ENCODE assay signal across 8 cellular contexts in the genomic region with DNA sequence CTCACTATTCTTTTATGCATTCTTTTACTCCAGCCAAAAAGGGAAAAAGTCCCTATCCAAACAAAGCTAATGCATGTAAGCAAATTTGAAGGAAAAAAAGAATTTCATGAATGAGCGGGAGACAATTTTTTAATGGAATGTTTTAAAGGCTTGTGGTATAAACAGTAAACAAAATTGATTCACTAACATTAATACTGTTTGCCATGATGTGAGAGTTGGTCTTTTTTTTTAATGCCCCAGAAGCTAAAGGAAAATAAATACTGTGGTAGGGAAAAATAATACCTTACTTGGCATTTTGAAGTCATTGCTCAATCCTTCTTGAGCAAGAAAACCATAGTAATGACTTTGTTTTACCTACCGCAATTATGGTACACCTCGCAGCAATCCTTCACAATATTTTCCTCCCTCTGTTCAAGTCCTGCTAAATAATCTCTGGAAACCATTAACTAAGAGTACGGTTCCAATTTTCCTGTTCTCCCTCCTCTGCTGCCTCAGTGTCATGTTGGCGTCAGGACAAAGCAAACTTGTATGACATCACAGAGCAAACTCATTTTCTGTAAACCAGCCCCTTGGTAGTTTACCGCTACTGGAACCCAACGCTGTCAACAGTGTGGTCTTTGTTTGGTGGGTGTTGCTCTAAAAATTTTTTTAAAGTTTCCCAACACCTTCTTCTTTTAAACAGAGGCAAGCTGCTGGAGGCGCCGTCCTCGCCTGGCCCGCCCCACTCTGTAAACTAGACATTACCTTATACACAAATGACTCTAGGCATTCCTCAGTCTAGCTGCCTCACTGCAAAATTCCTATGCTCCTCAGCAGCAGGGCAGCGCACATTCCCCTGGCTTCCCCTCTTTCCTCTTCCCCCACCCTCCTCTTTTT.
DNase-seq lines count a peak whose midpoint lies in the region; ATAC-seq and TF ChIP-seq lines count a peak whose summit lies in the region.

No MANE protein-coding gene starts in this region.

- CTCF ChIA-PET in activated CD8-positive, alpha-beta T cell treated with anti-CD3 and anti-CD28 coated beads, Interleukin-2, amount 10 ng/mL, durations not matched to agents 7 days and 5 days (lab: Charles Lee): interaction anchor here (0.8 to 4.0 kb wide), 30 partner anchors 11 to 846 kb away, joined by 3 to 34 read pairs (median 5); no protein-coding TSS in a partner anchor

- H3K4me1 Mint-ChIP-seq in activated CD8-positive, alpha-beta T cell treated with anti-CD3 and anti-CD28 coated beads, Interleukin-2, amount 10 ng/mL, durations not matched to agents 7 days and 5 days (ENCODE audit: low read depth): peaks cover 21% of the 10 kb centered on the region
- peaks cover 31% of the 10 kb centered on the region for H3K4me1 Mint-ChIP-seq in activated T-helper 2 cell treated with anti-CD3 and anti-CD28 coated beads, Interferon-gamma antibody, Interleukin-2, Interleukin-4, amounts not matched to agents 10 μg/mL and 5 μg/mL and 100 μg/mL, durations not matched to agents 14 hours and 24 hours and 36 hours (ENCODE audit: low read depth)

- H3K36me3 Mint-ChIP-seq in activated CD8-positive, alpha-beta T cell treated with anti-CD3 and anti-CD28 coated beads, Interleukin-2, amount 10 ng/mL, durations not matched to agents 7 days and 5 days (ENCODE audit: low read depth): peaks cover 25% of the 10 kb centered on the region
- peaks cover 35% of the 10 kb centered on the region for H3K36me3 Mint-ChIP-seq in activated T-helper 2 cell treated with anti-CD3 and anti-CD28 coated beads, Interferon-gamma antibody, Interleukin-2, Interleukin-4, amounts not matched to agents 10 μg/mL and 5 μg/mL and 100 μg/mL, durations not matched to agents 14 hours and 24 hours and 36 hours (ENCODE audit: low read depth)

- no peak overlapping the region for H3K27ac Mint-ChIP-seq in activated CD8-positive, alpha-beta T cell treated with anti-CD3 and anti-CD28 coated beads, Interleukin-2, amount 10 ng/mL, durations not matched to agents 7 days and 5 days
- H3K27ac Mint-ChIP-seq in activated T-helper 2 cell treated with anti-CD3 and anti-CD28 coated beads, Interferon-gamma antibody, Interleukin-2, Interleukin-4, amounts not matched to agents 10 μg/mL and 5 μg/mL and 100 μg/mL, durations not matched to agents 14 hours and 24 hours and 36 hours: no peak overlapping the region

- H3K4me3 Mint-ChIP-seq in activated CD8-positive, alpha-beta T cell treated with anti-CD3 and anti-CD28 coated beads, Interleukin-2, amount 10 ng/mL, durations not matched to agents 7 days and 5 days: no peak overlapping the region
- H3K4me3 Mint-ChIP-seq in activated T-helper 2 cell treated with anti-CD3 and anti-CD28 coated beads, Interferon-gamma antibody, Interleukin-2, Interleukin-4, amounts not matched to agents 10 μg/mL and 5 μg/mL and 100 μg/mL, durations not matched to agents 14 hours and 24 hours and 36 hours (ENCODE audit: low read depth): no peak overlapping the region

- no peaks in the 10 kb centered on the region for H3K27me3 Mint-ChIP-seq in activated CD8-positive, alpha-beta T cell treated with anti-CD3 and anti-CD28 coated beads, Interleukin-2, amount 10 ng/mL, durations not matched to agents 7 days and 5 days (ENCODE audit: low read depth)
- H3K27me3 Mint-ChIP-seq in activated T-helper 2 cell treated with anti-CD3 and anti-CD28 coated beads, Interferon-gamma antibody, Interleukin-2, Interleukin-4, amounts not matched to agents 10 μg/mL and 5 μg/mL and 100 μg/mL, durations not matched to agents 14 hours and 24 hours and 36 hours (ENCODE audit: low read depth): no peaks in the 10 kb centered on the region

- intact Hi-C loops in activated T-helper 2 cell treated with anti-CD3 and anti-CD28 coated beads, Interferon-gamma antibody, Interleukin-2, Interleukin-4, amounts not matched to agents 10 μg/mL and 5 μg/mL and 100 μg/mL, durations not matched to agents 14 hours and 24 hours and 36 hours (cut with micrococcal nuclease): loop anchor here (1.0 to 2.0 kb wide), 6 partner anchors 15 to 67 kb away; no protein-coding TSS in a partner anchor

- peak; percentile 11 for DNase-seq in NOMO-1 (lab: John Stamatoyannopoulos, UW; ENCODE audit: unreplicated experiment in 2 of 2)
- no peak for DNase-seq in NOMO-1 treated with dmso at 0.1 percent for 144 hours (lab: John Stamatoyannopoulos, UW; ENCODE audit: unreplicated experiment)
- DNase-seq in activated CD8-positive, alpha-beta T cell treated with anti-CD3 and anti-CD28 coated beads, Interleukin-2, amount 10 ng/mL, durations not matched to agents 7 days and 5 days: peak; percentile 56
- DNase-seq in foreskin fibroblast: peak; percentile 5 to 8
- DNase-seq in renal cortical epithelial cell (ENCODE audit: low read depth): peak; percentile 98
- DNase-seq in activated T-helper 2 cell treated with anti-CD3 and anti-CD28 coated beads, Interferon-gamma antibody, Interleukin-2, Interleukin-4, amounts not matched to agents 10 μg/mL and 5 μg/mL and 100 μg/mL, durations not matched to agents 14 hours and 24 hours and 36 hours (ENCODE audit: low spot score): no peak
- no peak for DNase-seq in central memory CD4-positive, alpha-beta T cell
- DNase-seq in UCSD-AML1 (lab: John Stamatoyannopoulos, UW; ENCODE audit: unreplicated experiment): no peak

- peaks cover 3% of the 10 kb centered on the region for H3K9me3 Mint-ChIP-seq in activated CD8-positive, alpha-beta T cell treated with anti-CD3 and anti-CD28 coated beads, Interleukin-2, amount 10 ng/mL, durations not matched to agents 7 days and 5 days (ENCODE audit: insufficient read depth)
- H3K9me3 Mint-ChIP-seq in activated T-helper 2 cell treated with anti-CD3 and anti-CD28 coated beads, Interferon-gamma antibody, Interleukin-2, Interleukin-4, amounts not matched to agents 10 μg/mL and 5 μg/mL and 100 μg/mL, durations not matched to agents 14 hours and 24 hours and 36 hours: peaks cover 5% of the 10 kb centered on the region

- peak overlapping the region; percentile 12 to 33 for H3K4me3 ChIP-seq in foreskin fibroblast (ENCODE audit: low read depth in 1 of 2, low read length in 2 of 2)

- TF ChIP-seq CTCF in foreskin fibroblast (IDR thresholded peaks at IDR 0.05; ENCODE audit: low read depth, low read length): no peak

- peak; percentile 48 for ATAC-seq in activated CD8-positive, alpha-beta T cell treated with anti-CD3 and anti-CD28 coated beads, Interleukin-2, amount 10 ng/mL, durations not matched to agents 7 days and 5 days

- POLR2A ChIA-PET in activated CD8-positive, alpha-beta T cell treated with anti-CD3 and anti-CD28 coated beads, Interleukin-2, amount 10 ng/mL, durations not matched to agents 7 days and 5 days (lab: Charles Lee): interaction anchor here (0.5 to 2.8 kb wide), 23 partner anchors 12 to 201 kb away, joined by 3 to 37 read pairs (median 4); no protein-coding TSS in a partner anchor

Comparison
In these comparisons a context has a peak if more than half of its experiments do, and no peak if none do; other contexts are left out.
1. DNase-seq: peak in NOMO-1 (2 of 2), activated CD8-positive, alpha-beta T cell treated with anti-CD3 and anti-CD28 coated beads, Interleukin-2, amount 10 ng/mL, durations not matched to agents 7 days and 5 days (single experiment), foreskin fibroblast (2 of 2) and renal cortical epithelial cell (single experiment); none in NOMO-1 treated with dmso at 0.1 percent for 144 hours (single experiment), activated T-helper 2 cell treated with anti-CD3 and anti-CD28 coated beads, Interferon-gamma antibody, Interleukin-2, Interleukin-4, amounts not matched to agents 10 μg/mL and 5 μg/mL and 100 μg/mL, durations not matched to agents 14 hours and 24 hours and 36 hours (single experiment), central memory CD4-positive, alpha-beta T cell (single experiment) and UCSD-AML1 (single experiment).